1 cellular context compared by ENCODE assay signal in the genomic region with DNA sequence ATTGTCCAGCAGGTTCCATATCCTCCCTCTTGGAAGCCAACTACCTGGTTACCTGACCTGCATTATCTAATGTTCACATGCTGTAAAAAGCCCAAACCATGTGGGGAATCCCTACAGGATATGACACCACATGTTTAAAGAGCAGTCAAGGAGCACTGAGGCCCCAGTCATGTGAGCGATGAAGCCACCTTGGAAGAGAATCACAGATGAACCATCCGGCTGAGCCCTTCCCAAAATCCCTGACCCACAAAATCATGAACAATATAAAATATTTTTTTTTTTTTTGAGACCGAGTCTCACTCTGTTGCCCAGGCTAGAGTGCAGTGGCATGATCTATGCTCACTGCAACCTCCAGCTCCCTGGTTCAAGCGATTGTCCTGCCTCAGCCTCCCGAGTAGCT.
TF ChIP-seq lines count a peak whose summit lies in the region.

No MANE protein-coding gene starts in this region.

TF ChIP-seq in HepG2, 621 proteins besides CTCF, POLR2A, EP300 and RAD21 (continued from another document):
- TF ChIP-seq ZNF331 (CRISPR knock-in tag; IDR thresholded peaks at IDR 0.05) (peak; percentile 100), TAF1 (CRISPR knock-in tag; IDR thresholded peaks at IDR 0.05) (no peak), XRCC5 (optimal IDR thresholded peaks at IDR 0.05; ENCODE audit: low read length) (no peak), ZNF629 (CRISPR knock-in tag; conservative IDR thresholded peaks at IDR 0.05) (no peak)
